Comparison of ENCODE assay signal across 9 cellular contexts in the genomic region with DNA sequence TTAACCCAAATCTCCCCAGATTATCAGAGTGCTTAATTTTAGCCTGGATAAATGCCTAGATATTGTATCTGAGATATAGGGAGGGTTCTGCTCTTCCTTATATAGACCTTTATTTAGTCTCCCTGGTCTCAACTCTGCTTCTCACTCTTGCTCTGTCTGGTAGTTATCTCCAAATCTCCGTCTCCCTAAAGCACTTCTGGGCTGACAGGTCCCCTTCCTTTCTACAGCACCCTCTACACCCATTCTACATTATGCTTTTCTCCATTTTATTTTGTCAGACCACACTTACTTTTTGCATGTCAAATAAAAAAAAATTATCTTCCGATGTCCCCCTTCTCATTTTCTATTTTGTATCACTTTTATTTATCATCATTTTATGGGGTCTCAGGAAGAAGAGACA. TPM values are rescaled to one million over a fixed set of nuclear protein-coding genes. Genes with fewer than 3 reads are reported as not detected.
DNase-seq lines count a peak whose midpoint lies in the region; ATAC-seq and TF ChIP-seq lines count a peak whose summit lies in the region.
"Had no signal": no experiment of that assay in that cellular context is flagged by ENCODE, and none has a peak within 500 bp of the region (broad histone marks: within the 10 kb centered on the region; RNA-seq: fewer than 3 reads in every experiment).

No MANE protein-coding gene starts in this region.

- intact Hi-C loops in gastrocnemius medialis (cut with DNase I; ENCODE audit: low total_unique reads) (no loop called here), esophagus squamous epithelium (cut with DNase I) (no loop called here)

- no peak for ATAC-seq in gastrocnemius medialis

- peak overlapping the region; percentile 95 for H3K4me2 ChIP-seq in OCI-LY3 (ENCODE audit: low read length)

- no peaks in the 10 kb centered on the region for H3K9me3 Mint-ChIP-seq in endothelial cell (ENCODE audit: unreplicated experiment)

- H3K4me1 ChIP-seq in OCI-LY3 (ENCODE audit: low read length) (peaks cover 18% of the 10 kb centered on the region), gastrocnemius medialis (peaks cover 30 to 35% of the 10 kb centered on the region in 2 donors), esophagus squamous epithelium (peaks cover 7 to 48% (median 22%) of the 10 kb centered on the region in 3 donors)

- peaks cover 2% of the 10 kb centered on the region for H3K36me3 ChIP-seq in OCI-LY3 (replicated peaks; ENCODE audit: low read depth, low read length)
- peaks cover 0 to 5% of the 10 kb centered on the region in 2 donors for H3K36me3 ChIP-seq in gastrocnemius medialis
- no peaks in the 10 kb centered on the region for H3K36me3 ChIP-seq in esophagus squamous epithelium

- no peaks in the 10 kb centered on the region for H4K20me1 ChIP-seq in OCI-LY3 (ENCODE audit: insufficient read depth, low read length)

- H3K4me3 Mint-ChIP-seq in endothelial cell (ENCODE audit: unreplicated experiment): peak overlapping the region; percentile 54

- H3K27ac ChIP-seq in OCI-LY3 (ENCODE audit: low read length): no peak overlapping the region
- peak overlapping the region; percentile 97 to 100 (median 99) for H3K27ac ChIP-seq in gastrocnemius medialis
- H3K27ac ChIP-seq in esophagus squamous epithelium: peak overlapping the region in 2 of 4 donors; percentile 99

- no peak overlapping the region for H2AFZ ChIP-seq in OCI-LY3 (ENCODE audit: low read depth, low read length)

- H3K9me3 ChIP-seq in OCI-LY3 (ENCODE audit: insufficient read depth, low read length) (no peaks in the 10 kb centered on the region), gastrocnemius medialis (no peaks in the 10 kb centered on the region), esophagus squamous epithelium (no peaks in the 10 kb centered on the region)

- in situ Hi-C loops in gastrocnemius medialis (cut with MboI; ENCODE audit: low sequenced_read_pairs in 4 of 4): loop anchor here in 2 of 4 donors (25.0 kb wide), 1 partner anchor 598 kb away; the partner anchor contains the start of gene FBXL14 (in 2 of the 2)

- H3K27ac Mint-ChIP-seq in endothelial cell (ENCODE audit: unreplicated experiment): peak overlapping the region; percentile 55

- 71 to 75% methylated on average over 2 of the region's 2 CpGs for WGBS in esophagus squamous epithelium, 2 donors

- no peak overlapping the region for H3K9ac ChIP-seq in OCI-LY3 (ENCODE audit: low read length)

- H3K36me3 Mint-ChIP-seq in endothelial cell (ENCODE audit: low read depth, unreplicated experiment): peaks cover 11% of the 10 kb centered on the region

- TF ChIP-seq POLR2A in gastrocnemius medialis (IDR thresholded peaks at IDR 0.05) (no peak), esophagus squamous epithelium (IDR thresholded peaks at IDR 0.05) (no peak)

- H3K4me3 ChIP-seq in OCI-LY3 (ENCODE audit: low read length) (no peak overlapping the region), gastrocnemius medialis (peak overlapping the region; percentile 76 to 96 (median 90)), esophagus squamous epithelium (peak overlapping the region in 1 of 4 donors; percentile 12)

- peaks cover 31% of the 10 kb centered on the region for H3K4me1 Mint-ChIP-seq in endothelial cell (ENCODE audit: unreplicated experiment)

- peaks cover 25% of the 10 kb centered on the region for H3K79me2 ChIP-seq in OCI-LY3 (ENCODE audit: low read length)

- TF ChIP-seq CTCF in OCI-LY3 (IDR thresholded peaks at IDR 0.05; ENCODE audit: low read depth, low read length) (no peak), endothelial cell (IDR thresholded peaks at IDR 0.05; ENCODE audit: unreplicated experiment) (no peak), gastrocnemius medialis (IDR thresholded peaks at IDR 0.05 in 4 of 5, conservative IDR thresholded peaks at IDR 0.05 in 1 of 5) (no peak), esophagus squamous epithelium (IDR thresholded peaks at IDR 0.05) (no peak)

- peaks cover 9% of the 10 kb centered on the region for H3K27me3 Mint-ChIP-seq in endothelial cell (ENCODE audit: unreplicated experiment)

- DNase-seq in NCI-H1092 treated with DMSO at 0.1 percent for 48 hours (lab: John Stamatoyannopoulos, UW): peak; percentile 14
- no peak for DNase-seq in NCI-H1092 (lab: John Stamatoyannopoulos, UW)
- no peak for DNase-seq in endothelial cell (ENCODE audit: low spot score)
- DNase-seq in gastrocnemius medialis: no peak
- no peak for DNase-seq in NCI-H1105 (lab: John Stamatoyannopoulos, UW)
- no peak for DNase-seq in esophagus squamous epithelium (lab: John Stamatoyannopoulos, UW)
- DNase-seq in DMS153 treated with DMSO at 0.1 percent for 48 hours (lab: John Stamatoyannopoulos, UW; ENCODE audit: unreplicated experiment): no peak
- DNase-seq: T1000 had no signal

- no peaks in the 10 kb centered on the region for H3K27me3 ChIP-seq in OCI-LY3 (ENCODE audit: low read depth, low read length)
- no peaks in the 10 kb centered on the region for H3K27me3 ChIP-seq in gastrocnemius medialis
- no peaks in the 10 kb centered on the region for H3K27me3 ChIP-seq in esophagus squamous epithelium

RNA-seq across cellular contexts. Expression of gene ERC1, which starts 2.0 kb away (rescaled TPM):
- total RNA-seq in endothelial cell (ENCODE audit: unreplicated experiment) (57.9 TPM), gastrocnemius medialis (10 to 100 TPM; 20.3 to 39.1 (median 23.5) TPM), esophagus squamous epithelium (10 to 100 TPM; 19.0 to 50.7 (median 37.5) TPM)

RNA-seq across cellular contexts. Expression of gene RAD52, which starts 39.6 kb away (rescaled TPM):
- total RNA-seq in endothelial cell (ENCODE audit: unreplicated experiment) (20.3 TPM), gastrocnemius medialis (10 to 100 TPM; 11.3 to 21.0 (median 14.3) TPM), esophagus squamous epithelium (1 to 10 TPM; 6.2 to 8.0 (median 7.5) TPM)
